Comparison of ENCODE assay signal across 8 cellular contexts in the genomic region with DNA sequence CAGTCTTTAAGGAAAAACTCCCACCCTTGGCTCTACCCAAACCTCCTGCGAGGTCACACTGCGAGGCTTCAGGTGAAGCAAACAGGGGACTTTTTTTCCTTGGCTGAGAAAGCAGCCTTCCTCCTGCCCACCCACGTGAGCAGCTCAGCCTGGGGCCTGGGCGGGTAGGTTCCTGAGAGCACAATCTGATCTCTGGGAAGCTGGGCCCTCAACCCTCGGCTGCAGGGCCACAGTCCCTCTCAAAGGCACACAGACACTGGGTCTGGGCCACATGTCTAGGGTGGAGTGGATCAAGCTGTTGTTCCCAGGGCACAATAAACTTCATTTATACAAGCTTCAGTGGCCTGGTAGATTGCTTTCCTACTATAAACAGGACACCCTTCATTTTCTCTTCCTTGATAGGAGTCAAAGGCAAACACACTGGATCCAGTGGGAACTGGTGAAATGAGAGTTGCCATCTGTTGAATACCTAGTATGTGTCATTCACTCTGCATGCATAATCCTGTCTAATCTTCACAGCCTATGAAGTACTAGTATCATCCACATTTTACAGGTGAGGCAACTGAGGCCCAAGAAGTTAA. TPM values are rescaled to one million over a fixed set of nuclear protein-coding genes. Genes with fewer than 3 reads are reported as not detected.
DNase-seq lines count a peak whose midpoint lies in the region; ATAC-seq and TF ChIP-seq lines count a peak whose summit lies in the region.

No MANE protein-coding gene starts in this region.

- CTCF ChIA-PET in activated CD4-positive, alpha-beta memory T cell treated with anti-CD3 and anti-CD28 coated beads, Interleukin-2, amount 10 ng/mL, durations not matched to agents 7 days and 5 days (lab: Charles Lee) = interaction anchor here (2.5 to 9.9 kb wide), 3 partner anchors 13 to 71 kb away, joined by 12 to 151 read pairs (median 57); no protein-coding TSS in a partner anchor

- peaks cover 73% of the 10 kb centered on the region for H3K4me1 Mint-ChIP-seq in T-helper 2 cell treated with Interferon-gamma antibody and Interleukin-4, amounts not matched to agents 5 μg/mL and 100 μg/mL, for 36 hours (ENCODE audit: low read depth)
- peaks cover 85% of the 10 kb centered on the region for H3K4me1 Mint-ChIP-seq in activated CD4-positive, alpha-beta memory T cell treated with anti-CD3 and anti-CD28 coated beads, Interleukin-2, amount 10 ng/mL, durations not matched to agents 7 days and 5 days

- H3K4me3 Mint-ChIP-seq in T-helper 2 cell treated with Interferon-gamma antibody and Interleukin-4, amounts not matched to agents 5 μg/mL and 100 μg/mL, for 36 hours = peak overlapping the region; percentile 81
- H3K4me3 Mint-ChIP-seq in activated CD4-positive, alpha-beta memory T cell treated with anti-CD3 and anti-CD28 coated beads, Interleukin-2, amount 10 ng/mL, durations not matched to agents 7 days and 5 days = peak overlapping the region; percentile 86

- peak overlapping the region in 5 of 8 donors; percentile 28 to 62 (median 33) for H3K4me3 ChIP-seq in spleen

- no peak for TF ChIP-seq CTCF in spleen (IDR thresholded peaks at IDR 0.05 in 8 of 11, conservative IDR thresholded peaks at IDR 0.05 in 3 of 11)

- no peaks in the 10 kb centered on the region for H3K27me3 ChIP-seq in spleen (replicated peaks in 1 of 7)

- H3K27me3 Mint-ChIP-seq in T-helper 2 cell treated with Interferon-gamma antibody and Interleukin-4, amounts not matched to agents 5 μg/mL and 100 μg/mL, for 36 hours (ENCODE audit: low read depth) = no peaks in the 10 kb centered on the region
- no peaks in the 10 kb centered on the region for H3K27me3 Mint-ChIP-seq in activated CD4-positive, alpha-beta memory T cell treated with anti-CD3 and anti-CD28 coated beads, Interleukin-2, amount 10 ng/mL, durations not matched to agents 7 days and 5 days

- no peaks in the 10 kb centered on the region for H3K36me3 ChIP-seq in spleen

- H3K9me3 ChIP-seq in spleen = no peaks in the 10 kb centered on the region

- 4 to 45% (median 13%) methylated on average over 5 of the region's 5 CpGs for WGBS in spleen, 5 donors

- intact Hi-C loops in left ventricle myocardium superior (cut with micrococcal nuclease) = no loop called here
- intact Hi-C loops in spleen (cut with DNase I; ENCODE audit: low total_unique reads) = no loop called here

- no peaks in the 10 kb centered on the region for H3K9me3 Mint-ChIP-seq in T-helper 2 cell treated with Interferon-gamma antibody and Interleukin-4, amounts not matched to agents 5 μg/mL and 100 μg/mL, for 36 hours
- H3K9me3 Mint-ChIP-seq in activated CD4-positive, alpha-beta memory T cell treated with anti-CD3 and anti-CD28 coated beads, Interleukin-2, amount 10 ng/mL, durations not matched to agents 7 days and 5 days = no peaks in the 10 kb centered on the region

- peak overlapping the region; percentile 86 for H3K27ac Mint-ChIP-seq in T-helper 2 cell treated with Interferon-gamma antibody and Interleukin-4, amounts not matched to agents 5 μg/mL and 100 μg/mL, for 36 hours
- H3K27ac Mint-ChIP-seq in activated CD4-positive, alpha-beta memory T cell treated with anti-CD3 and anti-CD28 coated beads, Interleukin-2, amount 10 ng/mL, durations not matched to agents 7 days and 5 days = peak overlapping the region; percentile 82

- POLR2A ChIA-PET in activated CD4-positive, alpha-beta memory T cell treated with anti-CD3 and anti-CD28 coated beads, Interleukin-2, amount 10 ng/mL, durations not matched to agents 7 days and 5 days (lab: Charles Lee) = interaction anchor here (1.4 to 13.0 kb wide), 8 partner anchors 10 to 131 kb away, joined by 4 to 372 read pairs (median 10); a partner anchor contains a TSS

- TF ChIP-seq POLR2A in spleen (IDR thresholded peaks at IDR 0.05) = no peak

- H3K27ac ChIP-seq in spleen = peak overlapping the region; percentile 81 to 99 (median 97)

- DNase-seq in T-helper 2 cell treated with Interferon-gamma antibody and Interleukin-4, amounts not matched to agents 5 μg/mL and 100 μg/mL, for 36 hours (ENCODE audit: low spot score) = no peak
- DNase-seq in T-helper 2 cell = no peak
- no peak for DNase-seq in activated CD4-positive, alpha-beta memory T cell treated with anti-CD3 and anti-CD28 coated beads, Interleukin-2, amount 10 ng/mL, durations not matched to agents 7 days and 5 days
- no peak for DNase-seq in left ventricle myocardium superior
- DNase-seq in spleen = peak; percentile 82
- no peak for DNase-seq in SKM-1 treated with dmso at 0.1 percent for 144 hours (lab: John Stamatoyannopoulos, UW; ENCODE audit: unreplicated experiment)
- DNase-seq in SK-N-DZ (ENCODE audit: low spot score) = no peak

- peaks cover 30% of the 10 kb centered on the region for H3K36me3 Mint-ChIP-seq in T-helper 2 cell treated with Interferon-gamma antibody and Interleukin-4, amounts not matched to agents 5 μg/mL and 100 μg/mL, for 36 hours (ENCODE audit: low read depth)
- peaks cover 43% of the 10 kb centered on the region for H3K36me3 Mint-ChIP-seq in activated CD4-positive, alpha-beta memory T cell treated with anti-CD3 and anti-CD28 coated beads, Interleukin-2, amount 10 ng/mL, durations not matched to agents 7 days and 5 days (ENCODE audit: low read depth)

- H3K4me1 ChIP-seq in spleen = peaks cover 80 to 91% (median 90%) of the 10 kb centered on the region in 6 donors

- ATAC-seq in left ventricle myocardium superior (peak; percentile 2), GM21528 (IDR thresholded peaks at IDR 0.05; ENCODE audit: low FRiP score, unreplicated experiment) (no peak)

RNA-seq across cellular contexts. Expression of a gene that starts 41.3 kb away (rescaled TPM):
- 10 to 100 TPM; 28.2 to 30.0 TPM for total RNA-seq in activated CD4-positive, alpha-beta memory T cell treated with anti-CD3 and anti-CD28 coated beads, Interleukin-2, amount 10 ng/mL, durations not matched to agents 7 days and 5 days
- total RNA-seq in left ventricle myocardium superior (13.9 TPM), spleen (10 to 100 TPM; 21.1 to 31.8 (median 25.4) TPM)
- polyA plus RNA-seq in spleen = 10 to 100 TPM; 13.1 to 19.8 (median 13.8) TPM
- polyA plus RNA-seq in SK-N-DZ (2014; cell fraction: cytosol; rRNA removed) = 69.4 and 76.0 TPM in 2 replicates
- 26.7 and 29.0 TPM in 2 replicates for polyA plus RNA-seq in SK-N-DZ (2014; cell fraction: nucleus; rRNA removed)
